ENCODE assay signal across 29 cellular contexts in genomic region chr21:25161571-25161970, GRCh38.
"Had no signal": no experiment of that assay in that cellular context is flagged by ENCODE, and none has a peak within 500 bp of the region (broad histone marks: within the 10 kb centered on the region; RNA-seq: fewer than 3 reads in every experiment).

No MANE protein-coding gene starts in this region.

- H3K36me3 Mint-ChIP-seq: stimulated activated effector memory CD8-positive, alpha-beta T cell treated with anti-CD3 and anti-CD28 coated beads, Interleukin-12 subunit alpha, Interleukin-12 subunit beta, amount 100 ng/mL, for 72 hours; type B pancreatic cell had no signal

- FAIRE-seq: urothelium cell line had no signal

- H3K27me3 Mint-ChIP-seq: stimulated activated memory B cell treated with anti-CD40 and anti-IgM and Interleukin-4, amounts not matched to agents 10 μg/mL and 1 μg/mL and 100 μg/mL, for 72 hours; stimulated activated naive CD8-positive, alpha-beta T cell treated with anti-CD3 and anti-CD28 coated beads, Interleukin-15, amount 100 ng/mL, for 72 hours; stimulated activated naive CD8-positive, alpha-beta T cell treated with anti-CD3 and anti-CD28 coated beads, Interleukin-15, Interleukin-2, amounts not matched to agents 100 ng/mL and 50 ng/mL, for 24 hours; type B pancreatic cell had no signal

- H3K4me3 ChIP-seq: stomach, suprapubic skin, testis, thoracic aorta, thyroid gland, tibial artery, tibial nerve, transverse colon, upper lobe of left lung, upper lobe of right lung, uterus, vagina had no signal

- H3K36me3 ChIP-seq: stomach, suprapubic skin, thoracic aorta, thyroid gland, tibial artery, tibial nerve, transverse colon, upper lobe of left lung, upper lobe of right lung, uterus, vagina had no signal

- H3K9me3 ChIP-seq: testis, thoracic aorta, thyroid gland, tibial artery, tibial nerve, upper lobe of left lung, upper lobe of right lung, uterus, vagina had no signal

- DNase-seq: stimulated activated CD4-positive, alpha-beta T cell treated with anti-CD3 and anti-CD28 coated beads, Interleukin-2, amount 100 ng/mL, for 48 hours; stimulated activated CD4-positive, alpha-beta T cell treated with anti-CD3 and anti-CD28 coated beads, Interleukin-4, amount 100 ng/mL, for 1 hour; stimulated activated CD4-positive, alpha-beta T cell treated with anti-CD3 and anti-CD28 coated beads, Interleukin-4, amount 100 ng/mL, for 24 hours; stimulated activated CD4-positive, alpha-beta T cell treated with anti-CD3 and anti-CD28 coated beads, Interleukin-4, amount 100 ng/mL, for 4 hours; stimulated activated CD8-positive, alpha-beta memory T cell treated with anti-CD3 and anti-CD28 coated beads, Interleukin-4, amount 100 ng/mL, for 48 hours; stimulated activated naive B cell treated with anti-CD40 and anti-IgM and Interleukin-4, amounts not matched to agents 10 μg/mL and 1 μg/mL and 100 μg/mL, for 72 hours; stimulated activated naive CD4-positive, alpha-beta T cell; stimulated activated naive CD4-positive, alpha-beta T cell treated with Interleukin-2 at 50 U/mL for 16 hours; stimulated activated naive CD8-positive, alpha-beta T cell treated with anti-CD3 and anti-CD28 coated beads, Interleukin-15, amount 100 ng/mL, for 72 hours; stimulated activated naive CD8-positive, alpha-beta T cell treated with anti-CD3 and anti-CD28 coated beads, Interleukin-15, Interleukin-2, amounts not matched to agents 100 U/mL and 50 U/mL, for 24 hours; stomach; substantia nigra; testis; thyroid gland; tibial artery; transverse colon; trophoblast cell; upper lobe of left lung; upper lobe of right lung; uterus had no signal

- H3K27me3 ChIP-seq: stomach, suprapubic skin, testis, thyroid gland, tibial artery, tibial nerve, transverse colon, upper lobe of left lung, upper lobe of right lung, uterus, vagina had no signal

- ATAC-seq: stimulated activated effector memory CD8-positive, alpha-beta T cell treated with anti-CD3 and anti-CD28 coated beads, Interleukin-12 subunit alpha, Interleukin-12 subunit beta, amount 100 ng/mL, for 72 hours; stimulated activated memory B cell treated with anti-CD40 and anti-IgM and Interleukin-4, amounts not matched to agents 10 μg/mL and 1 μg/mL and 100 μg/mL, for 72 hours; stimulated activated naive B cell treated with anti-CD40 and anti-IgM and Interleukin-4, amounts not matched to agents 10 μg/mL and 1 μg/mL and 100 μg/mL, for 72 hours; stimulated activated naive CD8-positive, alpha-beta T cell treated with anti-CD3 and anti-CD28 coated beads, Interleukin-15, amount 100 ng/mL, for 72 hours; stimulated activated naive CD8-positive, alpha-beta T cell treated with anti-CD3 and anti-CD28 coated beads, Interleukin-15, Interleukin-2, amounts not matched to agents 100 U/mL and 50 U/mL, for 24 hours; upper lobe of right lung had no signal

- H3K27ac Mint-ChIP-seq: stimulated activated effector memory CD8-positive, alpha-beta T cell treated with anti-CD3 and anti-CD28 coated beads, Interleukin-12 subunit alpha, Interleukin-12 subunit beta, amount 100 ng/mL, for 72 hours; stimulated activated memory B cell treated with anti-CD40 and anti-IgM and Interleukin-4, amounts not matched to agents 10 μg/mL and 1 μg/mL and 100 μg/mL, for 72 hours; stimulated activated naive B cell treated with anti-CD40 and anti-IgM and Interleukin-4, amounts not matched to agents 10 μg/mL and 1 μg/mL and 100 μg/mL, for 72 hours; stimulated activated naive CD8-positive, alpha-beta T cell treated with anti-CD3 and anti-CD28 coated beads, Interleukin-15, amount 100 ng/mL, for 72 hours; stimulated activated naive CD8-positive, alpha-beta T cell treated with anti-CD3 and anti-CD28 coated beads, Interleukin-15, Interleukin-2, amounts not matched to agents 100 ng/mL and 50 ng/mL, for 24 hours; type B pancreatic cell had no signal

- H3K4me3 Mint-ChIP-seq: stimulated activated effector memory CD8-positive, alpha-beta T cell treated with anti-CD3 and anti-CD28 coated beads, Interleukin-12 subunit alpha, Interleukin-12 subunit beta, amount 100 ng/mL, for 72 hours; stimulated activated memory B cell treated with anti-CD40 and anti-IgM and Interleukin-4, amounts not matched to agents 10 μg/mL and 1 μg/mL and 100 μg/mL, for 72 hours; stimulated activated naive B cell treated with anti-CD40 and anti-IgM and Interleukin-4, amounts not matched to agents 10 μg/mL and 1 μg/mL and 100 μg/mL, for 72 hours; stimulated activated naive CD8-positive, alpha-beta T cell treated with anti-CD3 and anti-CD28 coated beads, Interleukin-15, amount 100 ng/mL, for 72 hours; stimulated activated naive CD8-positive, alpha-beta T cell treated with anti-CD3 and anti-CD28 coated beads, Interleukin-15, Interleukin-2, amounts not matched to agents 100 ng/mL and 50 ng/mL, for 24 hours; type B pancreatic cell had no signal

- H3K27ac ChIP-seq: stomach, suprapubic skin, testis, thoracic aorta, thyroid gland, tibial artery, tibial nerve, transverse colon, upper lobe of left lung, upper lobe of right lung, uterus, vagina had no signal

- H3K9me3 Mint-ChIP-seq: type B pancreatic cell had no signal

- H3K4me1 ChIP-seq: stomach, suprapubic skin, testis, thyroid gland, tibial artery, tibial nerve, transverse colon, upper lobe of left lung, upper lobe of right lung, uterus, vagina had no signal

- H3K4me1 Mint-ChIP-seq: stimulated activated effector memory CD8-positive, alpha-beta T cell treated with anti-CD3 and anti-CD28 coated beads, Interleukin-12 subunit alpha, Interleukin-12 subunit beta, amount 100 ng/mL, for 72 hours; stimulated activated naive CD8-positive, alpha-beta T cell treated with anti-CD3 and anti-CD28 coated beads, Interleukin-15, amount 100 ng/mL, for 72 hours had no signal
